In the genomic region with DNA sequence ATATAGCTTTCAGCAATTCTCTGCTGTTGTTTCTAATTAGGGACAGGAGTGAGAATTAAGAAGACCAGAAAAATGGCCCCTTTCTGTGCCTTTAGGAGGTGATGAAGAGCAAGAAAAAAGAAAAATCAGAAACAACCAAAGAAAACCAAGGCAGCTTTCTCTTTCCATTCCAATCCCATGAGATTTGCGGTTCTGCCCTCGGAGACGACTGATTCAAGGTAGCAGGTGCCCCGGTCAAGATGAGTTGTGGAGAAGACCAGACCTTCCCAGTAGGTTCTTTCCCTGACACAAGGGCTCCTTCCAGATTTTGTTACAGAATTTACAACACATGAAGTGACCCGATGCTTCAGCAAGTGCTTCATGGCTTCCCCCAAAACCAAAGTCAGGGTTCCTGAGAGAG, we compare ENCODE assay signal across 10 cellular contexts. TPM values are rescaled to one million over a fixed set of nuclear protein-coding genes. Genes with fewer than 3 reads are reported as not detected.
DNase-seq lines count a peak whose midpoint lies in the region; ATAC-seq and TF ChIP-seq lines count a peak whose summit lies in the region.
"Had no signal": no experiment of that assay in that cellular context is flagged by ENCODE, and none has a peak within 500 bp of the region (broad histone marks: within the 10 kb centered on the region; RNA-seq: fewer than 3 reads in every experiment).

No MANE protein-coding gene starts in this region.

- H3K4me3 ChIP-seq in colonic mucosa: no peak overlapping the region

- no peaks in the 10 kb centered on the region for H3K27me3 Mint-ChIP-seq in activated naive CD8-positive, alpha-beta T cell treated with anti-CD3 and anti-CD28 coated beads, Interleukin-2, amount 10 ng/mL, durations not matched to agents 7 days and 5 days

- H3K27ac ChIP-seq in colonic mucosa: no peak overlapping the region

- no peaks in the 10 kb centered on the region for H3K27me3 ChIP-seq in colonic mucosa

- H3K9me3 Mint-ChIP-seq in activated naive CD8-positive, alpha-beta T cell treated with anti-CD3 and anti-CD28 coated beads, Interleukin-2, amount 10 ng/mL, durations not matched to agents 7 days and 5 days: no peaks in the 10 kb centered on the region

- POLR2A ChIA-PET in activated naive CD8-positive, alpha-beta T cell treated with anti-CD3 and anti-CD28 coated beads, Interleukin-2, amount 10 ng/mL, durations not matched to agents 7 days and 5 days (lab: Charles Lee): interaction anchor here (1.3 kb wide), 1 partner anchor 95 kb away, joined by 6 read pairs; no protein-coding TSS in a partner anchor

- H3K4me1 Mint-ChIP-seq in activated naive CD8-positive, alpha-beta T cell treated with anti-CD3 and anti-CD28 coated beads, Interleukin-2, amount 10 ng/mL, durations not matched to agents 7 days and 5 days: peaks cover 20% of the 10 kb centered on the region

- no peaks in the 10 kb centered on the region for H3K9me3 ChIP-seq in colonic mucosa

- H3K4me1 ChIP-seq in colonic mucosa: no peaks in the 10 kb centered on the region

- no peak overlapping the region for H3K4me3 Mint-ChIP-seq in activated naive CD8-positive, alpha-beta T cell treated with anti-CD3 and anti-CD28 coated beads, Interleukin-2, amount 10 ng/mL, durations not matched to agents 7 days and 5 days

- ATAC-seq in GM19395 (IDR thresholded peaks at IDR 0.05; ENCODE audit: unreplicated experiment) (peak; percentile 19), HG03064 (IDR thresholded peaks at IDR 0.05; ENCODE audit: low read depth, unreplicated experiment) (peak; percentile 38), GM21717 (IDR thresholded peaks at IDR 0.05; ENCODE audit: unreplicated experiment) (no peak)
- ATAC-seq in activated naive CD8-positive, alpha-beta T cell treated with anti-CD3 and anti-CD28 coated beads, Interleukin-2, amount 10 ng/mL, durations not matched to agents 7 days and 5 days (ENCODE audit: low read depth): no peak
- ATAC-seq: SK-N-SH treated with all-trans-retinoic acid at 6 μM for 48 hours had no signal

- TF ChIP-seq CTCF in GM10266 (IDR thresholded peaks at IDR 0.05; ENCODE audit: control insufficient read depth, insufficient read depth, low read depth, missing control alignments): peak; percentile 30
- no peak for TF ChIP-seq CTCF in colonic mucosa (IDR thresholded peaks at IDR 0.05)

- DNase-seq in GM10266 (ENCODE audit: extremely low spot score) (no peak), nucleus accumbens (lab: John Stamatoyannopoulos, UW) (no peak), NCI-H446 treated with DMSO at 0.1 percent for 48 hours (lab: John Stamatoyannopoulos, UW) (no peak), colonic mucosa (no peak)
- no peak for DNase-seq in activated naive CD8-positive, alpha-beta T cell treated with anti-CD3 and anti-CD28 coated beads, Interleukin-2, amount 10 ng/mL, durations not matched to agents 7 days and 5 days
- DNase-seq: dermis blood vessel endothelial cell had no signal

- H3K36me3 ChIP-seq in colonic mucosa: no peaks in the 10 kb centered on the region

- H3K27ac Mint-ChIP-seq in activated naive CD8-positive, alpha-beta T cell treated with anti-CD3 and anti-CD28 coated beads, Interleukin-2, amount 10 ng/mL, durations not matched to agents 7 days and 5 days: peak overlapping the region; percentile 78

- H3K9ac ChIP-seq in colonic mucosa (ENCODE audit: low read depth in 2 of 2, low read length in 2 of 2): no peak overlapping the region

- peaks cover 3% of the 10 kb centered on the region for H3K36me3 Mint-ChIP-seq in activated naive CD8-positive, alpha-beta T cell treated with anti-CD3 and anti-CD28 coated beads, Interleukin-2, amount 10 ng/mL, durations not matched to agents 7 days and 5 days

- intact Hi-C loops in colonic mucosa (cut with DNase I): no loop called here

RNA-seq across cellular contexts. Expression of gene TLR10, which starts 21.9 kb away (rescaled TPM):
- under 1 TPM; 0.25 to 0.26 TPM for total RNA-seq in activated naive CD8-positive, alpha-beta T cell treated with anti-CD3 and anti-CD28 coated beads, Interleukin-2, amount 10 ng/mL, durations not matched to agents 7 days and 5 days
- total RNA-seq in colonic mucosa: under 1 TPM; 0.20 to 0.24 TPM
- total RNA-seq: dermis blood vessel endothelial cell had no signal

RNA-seq across cellular contexts. Expression of gene TLR1, which starts 43.7 kb away (rescaled TPM):
- total RNA-seq in activated naive CD8-positive, alpha-beta T cell treated with anti-CD3 and anti-CD28 coated beads, Interleukin-2, amount 10 ng/mL, durations not matched to agents 7 days and 5 days: 10 to 100 TPM; 14.9 to 17.2 TPM
- total RNA-seq in colonic mucosa: 1 to 10 TPM; 1.2 to 4.7 TPM

Comparison
In these comparisons a context has a peak if more than half of its experiments do, and no peak if none do; other contexts are left out.
1. ATAC-seq: peak in GM19395 (single experiment) and HG03064 (single experiment); none in activated naive CD8-positive, alpha-beta T cell treated with anti-CD3 and anti-CD28 coated beads, Interleukin-2, amount 10 ng/mL, durations not matched to agents 7 days and 5 days (single experiment) and GM21717 (single experiment).